ENCODE assay signal across 8 cellular contexts in the genomic region with DNA sequence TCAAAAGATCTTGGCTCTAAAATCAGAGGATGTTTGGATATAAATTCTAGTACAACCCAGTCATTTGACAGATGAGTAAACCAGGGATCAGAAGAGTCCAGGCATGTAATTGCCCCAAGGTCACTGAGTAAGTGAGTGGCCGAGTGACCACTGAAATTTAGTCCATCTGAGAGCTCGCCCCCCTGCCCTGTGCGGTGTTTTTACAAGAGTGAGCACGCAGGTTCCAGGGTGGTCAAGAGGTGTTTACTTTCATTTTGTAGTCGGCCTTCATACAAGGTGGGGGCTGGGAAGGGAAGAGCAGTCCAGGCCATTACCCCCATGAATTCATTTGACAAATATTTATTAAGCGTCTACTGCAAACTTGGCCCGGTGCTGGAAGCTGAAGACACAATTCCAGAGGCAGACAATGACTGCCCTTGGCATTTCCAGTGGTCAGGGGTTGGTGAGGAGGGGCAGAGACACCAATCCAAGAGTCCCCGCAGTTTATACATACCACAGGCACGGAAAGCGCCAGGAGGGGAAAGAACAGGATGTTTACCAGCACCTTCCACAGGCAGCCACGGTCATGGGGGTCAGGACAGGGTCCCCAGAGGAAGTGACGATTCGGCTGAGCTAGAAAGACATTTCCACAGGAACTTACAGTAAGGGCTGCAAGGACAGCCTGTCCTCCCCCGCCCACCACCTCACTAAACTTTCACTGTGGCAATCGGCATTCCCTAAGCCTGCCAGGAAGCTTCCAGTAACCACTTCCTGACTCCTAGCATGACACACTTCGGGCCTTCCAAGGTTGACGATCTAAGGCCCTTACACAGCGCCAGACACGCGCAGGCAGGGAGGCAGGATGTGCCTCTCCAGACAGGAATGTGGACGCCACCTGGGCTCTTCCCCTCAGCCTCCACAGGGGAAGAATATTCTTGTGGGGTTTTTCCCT. TPM values are rescaled to one million over a fixed set of nuclear protein-coding genes. Genes with fewer than 3 reads are reported as not detected.
DNase-seq lines count a peak whose midpoint lies in the region; ATAC-seq, FAIRE-seq and TF ChIP-seq lines count a peak whose summit lies in the region.

No MANE protein-coding gene starts in this region.

- peak; percentile 72 to 85; a peak in 4 of 5 replicates for TF ChIP-seq EP300 in A549 (IDR thresholded peaks at IDR 0.05)

- intact Hi-C loops in ascending aorta (cut with DNase I): loop anchor here (5.0 kb wide), 2 partner anchors 155 to 325 kb away; a partner anchor contains a TSS

- H3K9ac ChIP-seq in smooth muscle cell (ENCODE audit: low read depth): peak overlapping the region; percentile 32

- peak overlapping the region; percentile 93 to 96 for H3K27ac ChIP-seq in A549
- H3K27ac ChIP-seq in ascending aorta: peak overlapping the region; percentile 87 to 92
- peak overlapping the region; percentile 93 for H3K27ac ChIP-seq in smooth muscle cell (ENCODE audit: low read depth)

- H4K20me1 ChIP-seq in smooth muscle cell (ENCODE audit: low read depth): no peaks in the 10 kb centered on the region

- TF ChIP-seq CTCF in A549 (IDR thresholded peaks at IDR 0.05) (no peak), ascending aorta (IDR thresholded peaks at IDR 0.05) (no peak), smooth muscle cell (IDR thresholded peaks at IDR 0.05; ENCODE audit: borderline replicate concordance, insufficient read depth, poor library complexity, severe bottlenecking) (no peak), GM13976 (IDR thresholded peaks at IDR 0.05; ENCODE audit: borderline replicate concordance, control extremely low read depth, extremely low read depth, insufficient read depth, missing control alignments) (no peak)

- 2% methylated on average over 21 of the region's 21 CpGs for WGBS in A549 (ENCODE audit: missing lambda C conversion rate)
- WGBS in smooth muscle cell (ENCODE audit: low lambda C conversion rate): 34% methylated on average over 21 of the region's 21 CpGs

- CTCF ChIA-PET in A549 (lab: Yijun Ruan, JAX): interaction anchor here (0.7 to 19.7 kb wide), 13 partner anchors 10 to 275 kb away, joined by 3 to 340 read pairs (median 4); a partner anchor contains a TSS

- no peak overlapping the region for H2AFZ ChIP-seq in smooth muscle cell (ENCODE audit: low read depth)

- TF ChIP-seq POLR2A in A549 (IDR thresholded peaks at IDR 0.05; ENCODE audit: low read length): no peak

- in situ Hi-C loops in GM13976 (cut with MboI; ENCODE audit: low sequenced_read_pairs, unreplicated experiment): no loop called here

- H3K9me3 ChIP-seq in A549: no peaks in the 10 kb centered on the region
- H3K9me3 ChIP-seq in ascending aorta: no peaks in the 10 kb centered on the region
- no peaks in the 10 kb centered on the region for H3K9me3 ChIP-seq in smooth muscle cell (replicated peaks; ENCODE audit: low read depth)

- peak overlapping the region; percentile 64 to 97 (median 72) for H3K4me3 Mint-ChIP-seq in immature natural killer cell

- H3K4me3 ChIP-seq in A549: peak overlapping the region; percentile 34; the same call in 2 of the 3 replicates
- H3K4me3 ChIP-seq in ascending aorta: no peak overlapping the region
- no peak overlapping the region for H3K4me3 ChIP-seq in smooth muscle cell

- H3K79me2 ChIP-seq in smooth muscle cell (ENCODE audit: low read depth): no peaks in the 10 kb centered on the region

- TF ChIP-seq RAD21 in A549 (conservative IDR thresholded peaks at IDR 0.05 in 1 of 2, IDR thresholded peaks at IDR 0.05 in 1 of 2): no peak

- H3K27ac Mint-ChIP-seq in immature natural killer cell: peak overlapping the region; percentile 83 to 97 (median 92)

- DNase-seq in A549 (ENCODE audit: low read depth in 1 of 2, low spot score in 1 of 2) (peak; percentile 83 to 91), HPDE6-E6E7 (ENCODE audit: extremely low spot score) (peak; percentile 93), ascending aorta (ENCODE audit: low spot score in 2 of 2) (peak; percentile 50 to 95), immature natural killer cell (peak; percentile 29 to 46 (median 46)), smooth muscle cell (lab: John Stamatoyannopoulos, UW; ENCODE audit: unreplicated experiment) (no peak), GM13976 (ENCODE audit: low spot score) (no peak), NCI-H187 (lab: John Stamatoyannopoulos, UW) (no peak)
- DNase-seq in effector CD8-positive, alpha-beta T cell (lab: John Stamatoyannopoulos, UW): no peak

- no peak for FAIRE-seq in A549 (lab: Jason Lieb, UNC)

- peaks cover 23% of the 10 kb centered on the region for H3F3A ChIP-seq in smooth muscle cell (ENCODE audit: low read depth)

- POLR2A ChIA-PET in A549 (lab: Yijun Ruan, JAX): interaction anchor here (0.7 to 10.8 kb wide), 9 partner anchors 8 to 156 kb away, joined by 3 to 185 read pairs (median 4); a partner anchor contains a TSS

- peaks cover 2 to 19% (median 9%) of the 10 kb centered on the region in 3 donors for H3K27me3 Mint-ChIP-seq in immature natural killer cell (ENCODE audit: low read depth in 3 of 3)

- H3K36me3 Mint-ChIP-seq in immature natural killer cell: no peaks in the 10 kb centered on the region

- H3K27me3 ChIP-seq in ascending aorta (no peaks in the 10 kb centered on the region), smooth muscle cell (ENCODE audit: low read depth) (no peaks in the 10 kb centered on the region)

- H3K4me2 ChIP-seq in A549: peak overlapping the region; percentile 81
- H3K4me2 ChIP-seq in smooth muscle cell: peak overlapping the region; percentile 88

- peak; percentile 50 to 59 for ATAC-seq in A549

- no peaks in the 10 kb centered on the region for H3K9me3 Mint-ChIP-seq in immature natural killer cell

- no peaks in the 10 kb centered on the region for H3K36me3 ChIP-seq in ascending aorta
- H3K36me3 ChIP-seq in smooth muscle cell (ENCODE audit: low read depth): no peaks in the 10 kb centered on the region

- H3K4me1 ChIP-seq in A549 (peaks cover 62% of the 10 kb centered on the region), ascending aorta (peaks cover 11 to 35% of the 10 kb centered on the region in 2 donors), smooth muscle cell (ENCODE audit: low read depth) (peaks cover 18% of the 10 kb centered on the region)

- peaks cover 53 to 55% of the 10 kb centered on the region in 2 donors for H3K4me1 Mint-ChIP-seq in immature natural killer cell

TF ChIP-seq in A549, 52 proteins besides CTCF, POLR2A, EP300 and RAD21 (continues in another document):
- TF ChIP-seq CHD2 (IDR thresholded peaks at IDR 0.05; ENCODE audit: low read length, partially characterized antibody) (no peak), FOXS1 (CRISPR knock-in tag; IDR thresholded peaks at IDR 0.05) (peak; percentile 25; the same call in 1 of the 2 replicates)

RNA-seq across cellular contexts. Expression of a gene that starts 1.4 kb away (rescaled TPM):
- 39.1 and 69.4 TPM in 2 replicates for polyA plus RNA-seq in A549 (2011; rRNA removed)
- polyA plus RNA-seq in A549 (2012; cell fraction: cytosol; rRNA removed): 156 and 189 TPM in 2 replicates
- polyA plus RNA-seq in A549 (2012; cell fraction: nucleus; rRNA removed): 154 and 179 TPM in 2 replicates
- polyA plus RNA-seq in A549 (2017; fragmentation: RNase III; extraction: RNeasy Plus Mini Kit Qiagen cat#74134 plus additional on column Dnase treatment): 228 to 316 TPM (median 305 TPM) in 3 replicates
- 18.9 and 29.2 TPM in 2 replicates for polyA minus RNA-seq in A549 (2011; rRNA and poly(A)+ RNA removed)
- total RNA-seq in ascending aorta: 602 TPM
- 100 to 1,000 TPM; 139 to 321 (median 313) TPM for polyA plus RNA-seq in immature natural killer cell
- total RNA-seq in smooth muscle cell: 12.6 and 14.8 TPM in 2 replicates
- 171 and 225 TPM in 2 replicates for polyA plus RNA-seq in smooth muscle cell

RNA-seq across cellular contexts. Expression of a gene that starts 17.6 kb away (rescaled TPM):
- polyA plus RNA-seq in A549 (2011; rRNA removed) (0.16 and 0.24 TPM in 2 replicates), A549 (2017; fragmentation: RNase III; extraction: RNeasy Plus Mini Kit Qiagen cat#74134 plus additional on column Dnase treatment) (0.21 TPM in 1 of 3 replicates, not detected in the others), immature natural killer cell (not detected), smooth muscle cell (0.65 TPM in 1 of 2 replicates, not detected in the other)
- polyA plus RNA-seq in A549 (2012; cell fraction: cytosol; rRNA removed): 0.11 TPM in 1 of 2 replicates, not detected in the other
- not detected in 2 replicates for polyA plus RNA-seq in A549 (2012; cell fraction: nucleus; rRNA removed)
- polyA minus RNA-seq in A549 (2011; rRNA and poly(A)+ RNA removed): not detected in 2 replicates
- total RNA-seq in ascending aorta (not detected), smooth muscle cell (not detected in 2 replicates)

RNA-seq across cellular contexts. Expression of a gene that starts 18.6 kb away (rescaled TPM):
- not detected in 2 replicates for polyA plus RNA-seq in A549 (2011; rRNA removed)
- not detected in 2 replicates for polyA plus RNA-seq in A549 (2012; cell fraction: cytosol; rRNA removed)
- polyA plus RNA-seq in A549 (2012; cell fraction: nucleus; rRNA removed): not detected in 2 replicates
- polyA plus RNA-seq in A549 (2017; fragmentation: RNase III; extraction: RNeasy Plus Mini Kit Qiagen cat#74134 plus additional on column Dnase treatment): not detected in 3 replicates
- polyA minus RNA-seq in A549 (2011; rRNA and poly(A)+ RNA removed): not detected in 2 replicates
- total RNA-seq in ascending aorta: 456 TPM
- 1 to 10 TPM in 2 of 3 donors, not detected in 1; 1.4 to 2.5 TPM for polyA plus RNA-seq in immature natural killer cell
- 0.67 and 2.0 TPM in 2 replicates for total RNA-seq in smooth muscle cell
- 2.2 and 10.3 TPM in 2 replicates for polyA plus RNA-seq in smooth muscle cell

RNA-seq across cellular contexts. Expression of a gene that starts 25.5 kb away (rescaled TPM):
- polyA plus RNA-seq in A549 (2011; rRNA removed) (not detected in 2 replicates), A549 (2017; fragmentation: RNase III; extraction: RNeasy Plus Mini Kit Qiagen cat#74134 plus additional on column Dnase treatment) (not detected in 3 replicates), immature natural killer cell (not detected), smooth muscle cell (0.19 TPM in 1 of 2 replicates, not detected in the other)
- polyA plus RNA-seq in A549 (2012; cell fraction: cytosol; rRNA removed): not detected in 2 replicates
- polyA plus RNA-seq in A549 (2012; cell fraction: nucleus; rRNA removed): not detected in 2 replicates
- not detected in 2 replicates for polyA minus RNA-seq in A549 (2011; rRNA and poly(A)+ RNA removed)
- total RNA-seq in ascending aorta (105 TPM), smooth muscle cell (not detected in 2 replicates)

RNA-seq across cellular contexts. Expression of a gene that starts 31.5 kb away (rescaled TPM):
- polyA plus RNA-seq in A549 (2011; rRNA removed): 5.3 and 8.0 TPM in 2 replicates
- 41.6 and 45.1 TPM in 2 replicates for polyA plus RNA-seq in A549 (2012; cell fraction: cytosol; rRNA removed)
- polyA plus RNA-seq in A549 (2012; cell fraction: nucleus; rRNA removed): 30.4 and 34.7 TPM in 2 replicates
- polyA plus RNA-seq in A549 (2017; fragmentation: RNase III; extraction: RNeasy Plus Mini Kit Qiagen cat#74134 plus additional on column Dnase treatment): 12.8 to 16.9 TPM (median 14.1 TPM) in 3 replicates
- 6.5 and 11.2 TPM in 2 replicates for polyA minus RNA-seq in A549 (2011; rRNA and poly(A)+ RNA removed)
- 183 TPM for total RNA-seq in ascending aorta
- polyA plus RNA-seq in immature natural killer cell: not detected
- not detected in 2 replicates for total RNA-seq in smooth muscle cell
- not detected in 2 replicates for polyA plus RNA-seq in smooth muscle cell

Comparison
In these comparisons a context has a peak if more than half of its experiments do, and no peak if none do; other contexts are left out.
1. DNase-seq: peak in A549 (2 of 2), HPDE6-E6E7 (single experiment), ascending aorta (2 of 2) and immature natural killer cell (3 of 3); none in smooth muscle cell (single experiment), GM13976 (single experiment), NCI-H187 (0 of 2) and effector CD8-positive, alpha-beta T cell (single experiment).
2. Peak in every context shown above with its lines, with median percentiles within 50 percentile points of each other: H3K27ac ChIP-seq.